ENCODE assay signal across 8 cellular contexts in the genomic region with DNA sequence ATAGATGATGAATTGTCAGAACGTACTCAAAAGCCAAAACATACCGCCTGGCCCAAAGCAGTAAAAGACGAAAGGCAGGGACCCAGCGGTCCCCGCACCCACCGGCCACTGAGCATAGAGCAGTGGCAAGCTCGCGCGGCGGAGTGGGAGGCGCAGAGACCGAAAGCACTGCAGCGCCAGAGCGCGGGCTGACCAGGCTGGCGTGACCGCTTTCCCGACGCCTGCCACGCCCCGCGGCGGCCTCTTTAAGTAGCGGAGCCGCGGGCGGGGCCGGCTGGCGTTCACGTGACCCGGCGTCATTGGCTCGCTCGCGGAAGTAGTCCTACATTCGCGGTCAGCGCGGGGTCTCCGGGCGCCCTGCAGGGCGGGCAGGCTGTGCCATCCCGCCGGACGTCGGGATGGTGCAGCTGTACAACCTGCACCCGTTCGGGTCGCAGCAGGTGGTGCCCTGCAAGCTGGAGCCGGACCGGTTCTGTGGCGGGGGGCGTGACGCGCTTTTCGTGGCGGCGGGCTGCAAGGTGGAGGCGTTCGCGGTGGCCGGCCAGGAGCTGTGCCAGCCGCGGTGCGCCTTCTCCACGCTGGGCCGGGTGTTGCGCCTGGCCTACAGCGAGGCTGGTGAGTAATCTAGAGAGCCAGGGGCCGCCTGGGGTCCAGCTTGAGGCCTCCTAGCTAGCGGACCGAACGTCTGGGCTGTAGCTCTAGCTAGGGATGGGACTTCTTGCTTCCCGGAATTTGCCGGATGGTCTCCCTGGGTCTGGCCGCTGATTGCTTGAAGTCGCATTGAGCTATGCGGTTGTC. TPM values are rescaled to one million over a fixed set of nuclear protein-coding genes. Genes with fewer than 3 reads are reported as not detected.
DNase-seq lines count a peak whose midpoint lies in the region; ATAC-seq and TF ChIP-seq lines count a peak whose summit lies in the region.

A gene with protein sequence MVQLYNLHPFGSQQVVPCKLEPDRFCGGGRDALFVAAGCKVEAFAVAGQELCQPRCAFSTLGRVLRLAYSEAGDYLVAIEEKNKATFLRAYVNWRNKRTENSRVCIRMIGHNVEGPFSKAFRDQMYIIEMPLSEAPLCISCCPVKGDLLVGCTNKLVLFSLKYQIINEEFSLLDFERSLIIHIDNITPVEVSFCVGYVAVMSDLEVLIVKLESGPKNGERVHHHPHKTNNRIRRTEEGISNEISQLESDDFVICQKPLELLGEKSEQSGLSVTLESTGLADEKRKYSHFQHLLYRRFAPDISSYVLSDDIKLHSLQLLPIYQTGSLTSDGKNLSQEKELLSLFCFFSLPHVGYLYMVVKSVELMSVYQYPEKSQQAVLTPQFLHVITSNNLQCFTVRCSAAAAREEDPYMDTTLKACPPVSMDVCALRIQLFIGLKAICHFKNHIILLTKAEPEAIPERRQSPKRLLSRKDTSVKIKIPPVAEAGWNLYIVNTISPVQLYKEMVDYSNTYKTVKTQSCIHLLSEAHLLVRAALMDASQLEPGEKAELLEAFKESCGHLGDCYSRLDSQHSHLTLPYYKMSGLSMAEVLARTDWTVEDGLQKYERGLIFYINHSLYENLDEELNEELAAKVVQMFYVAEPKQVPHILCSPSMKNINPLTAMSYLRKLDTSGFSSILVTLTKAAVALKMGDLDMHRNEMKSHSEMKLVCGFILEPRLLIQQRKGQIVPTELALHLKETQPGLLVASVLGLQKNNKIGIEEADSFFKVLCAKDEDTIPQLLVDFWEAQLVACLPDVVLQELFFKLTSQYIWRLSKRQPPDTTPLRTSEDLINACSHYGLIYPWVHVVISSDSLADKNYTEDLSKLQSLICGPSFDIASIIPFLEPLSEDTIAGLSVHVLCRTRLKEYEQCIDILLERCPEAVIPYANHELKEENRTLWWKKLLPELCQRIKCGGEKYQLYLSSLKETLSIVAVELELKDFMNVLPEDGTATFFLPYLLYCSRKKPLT (plus strand): TSS at position 313 of the 798 bp plus-strand sequence. CDS start 86 bp downstream, at position 399.

- peaks cover 21% of the 10 kb centered on the region for H3K4me1 Mint-ChIP-seq in progenitor cell of endocrine pancreas (ENCODE audit: low read depth)

- H3K36me3 ChIP-seq in heart right ventricle (no peaks in the 10 kb centered on the region), upper lobe of right lung (no peaks in the 10 kb centered on the region)

- intact Hi-C loops in heart right ventricle (cut with DNase I) = loop anchor here in 7 of 10 donors (2.0 to 10.0 kb wide), 6 partner anchors 143 to 375 kb away; a partner anchor contains a TSS
- intact Hi-C loops in upper lobe of right lung (cut with DNase I) = no loop called here

- ATAC-seq in GM18498 (IDR thresholded peaks at IDR 0.05; ENCODE audit: unreplicated experiment) (peak; percentile 95), HG02885 (IDR thresholded peaks at IDR 0.05; ENCODE audit: poor library complexity, unreplicated experiment) (peak; percentile 95), heart right ventricle (peak; percentile 98 to 99 (median 99)), upper lobe of right lung (peak; percentile 98)

- no peaks in the 10 kb centered on the region for H3K9me3 Mint-ChIP-seq in progenitor cell of endocrine pancreas (ENCODE audit: low read depth)

- H3K4me3 Mint-ChIP-seq in progenitor cell of endocrine pancreas (ENCODE audit: low read depth) = peak within 1 kb of the TSS; percentile 89

- peaks cover 0 to 38% (median 29%) of the 10 kb centered on the region in 9 donors for H3K4me1 ChIP-seq in heart right ventricle
- peaks cover 35% of the 10 kb centered on the region for H3K4me1 ChIP-seq in upper lobe of right lung

- 0% methylated on average over 77 to 78 of the region's 78 CpGs for WGBS in heart right ventricle, 2 donors

- H3K4me3 ChIP-seq in heart right ventricle (peak within 1 kb of the TSS; percentile 42 to 99 (median 88)), upper lobe of right lung (peak within 1 kb of the TSS; percentile 99)

- peak within 1 kb of the TSS; percentile 19 to 90 (median 84) for H3K27ac ChIP-seq in heart right ventricle
- H3K27ac ChIP-seq in upper lobe of right lung = peak within 1 kb of the TSS; percentile 93

- peaks cover 5% of the 10 kb centered on the region for H3K27me3 Mint-ChIP-seq in progenitor cell of endocrine pancreas

- TF ChIP-seq CTCF in heart right ventricle (IDR thresholded peaks at IDR 0.05) = peak in 4 of 9 donors; percentile 4 to 24 (median 21)
- peak; percentile 8 for TF ChIP-seq CTCF in progenitor cell of endocrine pancreas (IDR thresholded peaks at IDR 0.05; ENCODE audit: unreplicated experiment)
- no peak for TF ChIP-seq CTCF in upper lobe of right lung (IDR thresholded peaks at IDR 0.05)

- H3K27me3 ChIP-seq in heart right ventricle (no peaks in the 10 kb centered on the region), upper lobe of right lung (no peaks in the 10 kb centered on the region)

- H3K27ac Mint-ChIP-seq in progenitor cell of endocrine pancreas = peak within 1 kb of the TSS; percentile 87

- no peaks in the 10 kb centered on the region for H3K9me3 ChIP-seq in heart right ventricle
- no peaks in the 10 kb centered on the region for H3K9me3 ChIP-seq in upper lobe of right lung

- DNase-seq in NCI-H146 treated with DMSO at 0.1 percent for 48 hours (lab: John Stamatoyannopoulos, UW; ENCODE audit: unreplicated experiment) (peak; percentile 95), T-helper 1 cell (peak; percentile 68 to 89 (median 73)), amniotic epithelial cell (ENCODE audit: low read depth) (peak; percentile 81), heart right ventricle (peak; percentile 89 to 92), progenitor cell of endocrine pancreas (ENCODE audit: low spot score, unreplicated experiment) (peak; percentile 76), upper lobe of right lung (peak; percentile 97)

- peaks cover 5% of the 10 kb centered on the region for H3K36me3 Mint-ChIP-seq in progenitor cell of endocrine pancreas (ENCODE audit: insufficient read depth)

RNA-seq across cellular contexts. Expression of the gene that starts here (rescaled TPM):
- total RNA-seq in heart right ventricle = 10 to 100 TPM in 1 of 10 donors, 1 to 10 TPM in 9; 3.9 to 12.8 (median 5.0) TPM
- 1 to 10 TPM; 3.7 to 4.4 TPM for polyA plus RNA-seq in heart right ventricle
- 24.1 and 26.2 TPM in 2 replicates for total RNA-seq in progenitor cell of endocrine pancreas
- 19.9 TPM for total RNA-seq in upper lobe of right lung

Comparison
In these comparisons a context has a peak if more than half of its experiments do, and no peak if none do; other contexts are left out.
1. Peak in every context shown above with its lines: DNase-seq, ATAC-seq, H3K4me3 ChIP-seq and H3K27ac ChIP-seq.